Comparison of ENCODE assay signal across 18 cellular contexts in the genomic region with DNA sequence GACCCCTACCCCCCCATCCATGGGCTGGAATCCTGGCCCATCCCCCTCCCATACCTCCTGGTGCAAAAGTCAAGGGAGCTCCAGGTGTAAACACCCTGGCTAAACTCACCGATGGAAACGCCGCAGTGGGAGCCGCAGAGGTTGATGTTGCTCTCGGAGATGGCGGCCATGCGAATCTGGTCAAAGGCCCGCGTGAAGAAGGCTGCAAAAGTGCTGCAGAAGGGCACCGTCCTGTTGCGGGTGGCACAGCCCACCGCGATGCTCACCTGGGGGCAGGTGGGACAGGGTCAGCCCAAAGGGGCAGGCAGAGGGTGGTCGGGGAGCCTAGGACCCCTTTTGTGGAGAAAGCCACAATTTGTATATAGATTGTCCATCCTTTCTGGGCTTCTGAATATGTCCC.
"Had no signal": no experiment of that assay in that cellular context is flagged by ENCODE, and none has a peak within 500 bp of the region (broad histone marks: within the 10 kb centered on the region; RNA-seq: fewer than 3 reads in every experiment).

No MANE protein-coding gene starts in this region.

- H3K4me2 ChIP-seq: smooth muscle cell had no signal

- H3K4me1 ChIP-seq: upper lobe of left lung had no signal

- H3K27ac Mint-ChIP-seq: activated T-helper 2 cell treated with anti-CD3 and anti-CD28 coated beads, Interferon-gamma antibody, Interleukin-2, Interleukin-4, amounts not matched to agents 10 μg/mL and 5 μg/mL and 100 μg/mL, durations not matched to agents 14 hours and 24 hours and 36 hours; brain; stimulated activated naive CD8-positive, alpha-beta T cell treated with anti-CD3 and anti-CD28 coated beads, Interleukin-15, Interleukin-2, amounts not matched to agents 100 ng/mL and 50 ng/mL, for 24 hours; T-cell had no signal

- H3K27ac ChIP-seq: upper lobe of left lung had no signal

- H3K27me3 Mint-ChIP-seq: brain; central memory CD8-positive, alpha-beta T cell; naive B cell; stimulated activated naive CD8-positive, alpha-beta T cell treated with anti-CD3 and anti-CD28 coated beads, Interleukin-15, Interleukin-2, amounts not matched to agents 100 ng/mL and 50 ng/mL, for 24 hours; T-cell had no signal

- ATAC-seq: activated CD4-positive, CD25-positive, alpha-beta regulatory T cell treated with anti-CD3 and anti-CD28 coated beads, Interleukin-2, amount 50 U/mL, for 24 hours; activated naive CD4-positive, alpha-beta T cell treated with anti-CD3 and anti-CD28 coated beads, Interleukin-2, amount 50 U/mL, for 72 hours; right cardiac atrium; T-cell had no signal

- H3K4me1 Mint-ChIP-seq: brain; central memory CD8-positive, alpha-beta T cell; T-cell had no signal

- H3K9me3 ChIP-seq: upper lobe of left lung had no signal

- H3K36me3 Mint-ChIP-seq: activated naive CD4-positive, alpha-beta T cell treated with anti-CD3 and anti-CD28 coated beads, Interleukin-2, amount 50 U/mL, for 72 hours had no signal

- H3K4me3 Mint-ChIP-seq: brain; central memory CD8-positive, alpha-beta T cell; stimulated activated naive CD8-positive, alpha-beta T cell treated with anti-CD3 and anti-CD28 coated beads, Interleukin-15, Interleukin-2, amounts not matched to agents 100 ng/mL and 50 ng/mL, for 24 hours; T-cell had no signal

- H3K9me3 Mint-ChIP-seq: activated naive CD4-positive, alpha-beta T cell treated with anti-CD3 and anti-CD28 coated beads, Interleukin-2, amount 50 U/mL, for 72 hours; activated T-helper 2 cell treated with anti-CD3 and anti-CD28 coated beads, Interferon-gamma antibody, Interleukin-2, Interleukin-4, amounts not matched to agents 10 μg/mL and 5 μg/mL and 100 μg/mL, durations not matched to agents 14 hours and 24 hours and 36 hours; brain; central memory CD8-positive, alpha-beta T cell; naive B cell; stimulated activated naive CD8-positive, alpha-beta T cell treated with anti-CD3 and anti-CD28 coated beads, Interleukin-15, Interleukin-2, amounts not matched to agents 100 ng/mL and 50 ng/mL, for 24 hours; T-cell had no signal

- H3K27me3 ChIP-seq: upper lobe of left lung had no signal

- H3K4me3 ChIP-seq: smooth muscle cell, upper lobe of left lung had no signal

- DNase-seq: cortex of kidney; effector CD4-positive, alpha-beta T cell; foreskin fibroblast; glutamatergic neuron; hypothalamus; mammary epithelial cell; naive B cell; T-cell; T-helper 9 cell had no signal
